In the genomic region with DNA sequence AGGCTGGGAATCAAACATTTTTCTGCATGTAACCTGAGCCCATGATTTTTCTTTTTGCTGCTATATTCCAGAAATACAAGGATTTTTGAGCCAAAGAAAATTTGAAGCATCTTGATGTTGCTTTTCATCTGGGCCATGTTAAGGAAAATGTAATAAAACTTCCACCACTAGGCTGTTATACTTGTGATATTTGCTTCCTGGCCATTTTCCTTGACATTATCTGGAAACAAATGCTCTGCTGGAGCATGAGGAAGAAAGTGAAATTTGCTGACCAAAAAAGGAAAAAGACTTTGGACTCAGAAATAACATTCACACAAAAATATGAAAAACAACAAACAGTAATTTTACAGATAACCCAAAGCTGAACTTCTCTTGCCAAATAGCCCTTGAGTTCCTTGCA, we compare ENCODE assay signal across 36 cellular contexts.
"Had no signal": no experiment of that assay in that cellular context is flagged by ENCODE, and none has a peak within 500 bp of the region (broad histone marks: within the 10 kb centered on the region; RNA-seq: fewer than 3 reads in every experiment).

No MANE protein-coding gene starts in this region.

- H3K9ac ChIP-seq: KMS-11 had no signal

- ATAC-seq: activated CD8-positive, alpha-beta memory T cell treated with anti-CD3 and anti-CD28 coated beads, Interleukin-2, amount 10 ng/mL, durations not matched to agents 7 days and 5 days; activated T-cell treated with anti-CD3 and anti-CD28 coated beads, Interleukin-2, amount 50 U/mL, for 72 hours; activated T-helper 17 cell treated with anti-CD3 and anti-CD28 coated beads, Interleukin-2, amount 50 U/mL, for 72 hours; PC-3 had no signal

- DNase-seq: activated CD4-positive, alpha-beta memory T cell treated with anti-CD3 and anti-CD28 coated beads, Interleukin-2, amount 10 ng/mL, durations not matched to agents 7 days and 5 days; activated CD4-positive, alpha-beta T cell treated with anti-CD3 and anti-CD28 coated beads for 1 hour; activated CD4-positive, alpha-beta T cell treated with anti-CD3 and anti-CD28 coated beads for 48 hours; activated CD4-positive, CD25-positive, alpha-beta regulatory T cell; activated CD8-positive, alpha-beta memory T cell treated with anti-CD3 and anti-CD28 coated beads for 24 hours; activated CD8-positive, alpha-beta memory T cell treated with anti-CD3 and anti-CD28 coated beads, Interleukin-2, amount 10 ng/mL, durations not matched to agents 7 days and 5 days; activated effector memory CD4-positive, alpha-beta T cell treated with anti-CD3 and anti-CD28 coated beads, Interleukin-2, amount 50 U/mL, for 16 hours; activated naive CD4-positive, alpha-beta T cell; activated naive CD4-positive, alpha-beta T cell treated with anti-CD3 and anti-CD28 coated beads, Interleukin-2, amount 50 U/mL, for 16 hours; activated naive CD8-positive, alpha-beta T cell treated with anti-CD3 and anti-CD28 coated beads for 36 hours; activated T-cell treated with anti-CD3 and anti-CD28 coated beads, Interleukin-2, amount 50 U/mL, for 1 hour; activated T-cell treated with anti-CD3 and anti-CD28 coated beads, Interleukin-2, amount 50 U/mL, for 72 hours; amniotic stem cell; aorta; MM.1S; MV-4-11; NCI-H1092 treated with DMSO at 0.1 percent for 48 hours; NCI-H1417; NCI-H146; NCI-H187; NCI-H2029 treated with DMSO at 0.1 percent for 48 hours; NCI-H2107; NCI-H2171; NCI-H510A; NCI-H526; NCI-H748 treated with DMSO at 0.1 percent for 48 hours; NK-92 treated with Interleukin-12 subunit alpha and Interleukin-12 subunit beta, amount 100 ng/mL, for 24 hours; PC-3; Peyer's patch; RPMI8226; SW 1271; T-helper 1 cell; T1000; WERI-Rb-1 had no signal

- H3K4me2 ChIP-seq: KMS-11 had no signal

- H3K4me3 ChIP-seq: Peyer's patch had no signal

- H3K27ac ChIP-seq: KMS-11, Peyer's patch, WERI-Rb-1 had no signal

- H3K4me1 ChIP-seq: Peyer's patch had no signal

- H3K27me3 ChIP-seq: Peyer's patch had no signal

- H3K9me3 ChIP-seq: Peyer's patch had no signal

- H3K36me3 ChIP-seq: Peyer's patch, WERI-Rb-1 had no signal
